In the genomic region with DNA sequence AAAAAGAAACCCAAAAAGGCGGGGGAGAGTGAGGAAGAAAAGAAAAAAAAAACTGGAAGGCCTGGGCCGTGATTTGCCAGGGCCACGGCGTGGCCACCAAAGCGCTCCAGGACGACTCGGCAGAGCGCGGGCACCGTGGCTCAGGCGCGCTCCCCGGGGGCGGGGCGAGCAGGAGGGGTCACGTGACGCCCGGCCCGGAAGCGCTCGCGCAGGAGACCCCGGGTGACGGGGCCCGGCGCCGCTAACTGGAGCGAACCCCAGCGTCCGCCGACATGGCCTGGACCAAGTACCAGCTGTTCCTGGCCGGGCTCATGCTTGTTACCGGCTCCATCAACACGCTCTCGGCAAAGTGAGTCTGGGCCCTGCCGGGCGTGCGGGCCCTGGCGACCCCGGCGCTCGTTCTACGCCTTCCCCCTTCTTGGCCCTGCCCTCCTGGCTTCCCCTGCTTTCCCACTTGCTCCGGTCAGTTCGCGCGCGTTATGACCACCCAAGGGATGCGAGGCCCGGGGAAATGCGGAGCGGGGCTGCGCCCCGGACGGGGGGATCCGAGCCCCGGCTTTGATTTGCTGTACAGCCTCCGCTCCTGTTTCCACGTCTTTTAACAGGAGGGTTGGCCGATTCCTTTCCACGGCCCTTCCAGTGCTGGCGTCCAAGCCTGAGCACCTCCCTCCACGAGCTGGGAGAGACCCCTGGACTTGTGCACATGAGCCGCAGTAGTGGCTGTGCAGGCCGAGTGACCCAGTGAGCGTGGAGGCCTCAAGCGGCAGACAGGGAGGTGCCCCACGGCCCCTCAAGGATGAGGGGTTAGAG, we compare ENCODE assay signal across 8 cellular contexts. TPM values are rescaled to one million over a fixed set of nuclear protein-coding genes. Genes with fewer than 3 reads are reported as not detected.
DNase-seq lines count a peak whose midpoint lies in the region; ATAC-seq and TF ChIP-seq lines count a peak whose summit lies in the region.

A gene with protein sequence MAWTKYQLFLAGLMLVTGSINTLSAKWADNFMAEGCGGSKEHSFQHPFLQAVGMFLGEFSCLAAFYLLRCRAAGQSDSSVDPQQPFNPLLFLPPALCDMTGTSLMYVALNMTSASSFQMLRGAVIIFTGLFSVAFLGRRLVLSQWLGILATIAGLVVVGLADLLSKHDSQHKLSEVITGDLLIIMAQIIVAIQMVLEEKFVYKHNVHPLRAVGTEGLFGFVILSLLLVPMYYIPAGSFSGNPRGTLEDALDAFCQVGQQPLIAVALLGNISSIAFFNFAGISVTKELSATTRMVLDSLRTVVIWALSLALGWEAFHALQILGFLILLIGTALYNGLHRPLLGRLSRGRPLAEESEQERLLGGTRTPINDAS (plus strand): TSS at position 207 of the 810 bp plus-strand sequence. CDS start 66 bp downstream, at position 273.

- WGBS in mammary epithelial cell (ENCODE audit: low coverage, missing lambda C conversion rate) = 1% methylated on average over 31 of the region's 68 CpGs

- H3K79me2 ChIP-seq in mammary epithelial cell (ENCODE audit: insufficient read depth, low read length) = peaks cover 52% of the 10 kb centered on the region

- no peaks in the 10 kb centered on the region for H4K20me1 ChIP-seq in mammary epithelial cell (ENCODE audit: insufficient read depth, low read length)

- dilution Hi-C loops in mammary epithelial cell (cut with HindIII; ENCODE audit: low sequenced_read_pairs) = no loop called here

- H3K27me3 ChIP-seq in mammary epithelial cell (ENCODE audit: insufficient read depth, low read length) = no peaks in the 10 kb centered on the region

- H3K27ac ChIP-seq in mammary epithelial cell (ENCODE audit: insufficient read depth, low read depth, low read length) (peak within 1 kb of the TSS; percentile 68), skin epidermis (peak within 1 kb of the TSS; percentile 74 to 98 (median 94))

- H3K4me3 ChIP-seq in WI38 (ENCODE audit: low read depth, low read length) (peak within 1 kb of the TSS; percentile 98), mammary epithelial cell (replicated peaks in 1 of 3; ENCODE audit: insufficient read depth in 1 of 3, low read depth in 2 of 3, low read length in 3 of 3) (peak within 1 kb of the TSS; percentile 69 to 79 (median 75)), skin epidermis (peak within 1 kb of the TSS; percentile 64 to 99 (median 90))

- TSS peak; percentile 47 for BruUV-seq in mammary epithelial cell (replicated peaks; lab: Mats Ljungman, UMichigan)

- peaks cover 23% of the 10 kb centered on the region for H3K4me1 ChIP-seq in mammary epithelial cell (ENCODE audit: insufficient read depth, low read length)

- ATAC-seq in HG02840 (IDR thresholded peaks at IDR 0.05; ENCODE audit: low FRiP score, unreplicated experiment) = peak; percentile 76

- intact Hi-C loops in mammary epithelial cell (cut with micrococcal nuclease) = loop anchor here (2.0 kb wide), 1 partner anchor 41 kb away; no protein-coding TSS in a partner anchor

- in situ Hi-C loops in mammary epithelial cell (cut with MboI; ENCODE audit: low sequenced_read_pairs in 2 of 2) = no loop called here

- no peaks in the 10 kb centered on the region for H3K9me3 ChIP-seq in mammary epithelial cell (replicated peaks; ENCODE audit: insufficient read depth, low read length)

- no peaks in the 10 kb centered on the region for H3K36me3 ChIP-seq in mammary epithelial cell (ENCODE audit: insufficient read depth, low read length)

- H3K9ac ChIP-seq in mammary epithelial cell (ENCODE audit: insufficient read depth, low read length) = peak within 1 kb of the TSS; percentile 79

- H3K4me2 ChIP-seq in mammary epithelial cell (ENCODE audit: insufficient read depth, low read depth, low read length) = peak within 1 kb of the TSS; percentile 92

- peak within 1 kb of the TSS; percentile 90 for H2AFZ ChIP-seq in mammary epithelial cell (ENCODE audit: low read depth, low read length)

- no peak for TF ChIP-seq CTCF in WI38 (IDR thresholded peaks at IDR 0.05; ENCODE audit: low read depth, low read length)
- no peak for TF ChIP-seq CTCF in mammary epithelial cell (conservative IDR thresholded peaks at IDR 0.05 in 1 of 2, IDR thresholded peaks at IDR 0.05 in 1 of 2; ENCODE audit: extremely low read depth in 1 of 2, insufficient read depth in 1 of 2, low read depth in 1 of 2, low read length in 2 of 2)

- CTCF ChIA-PET in mammary epithelial cell (lab: Charles Lee; ENCODE audit: low non-redundant PET) = no interaction called here

- DNase-seq in DMS 273 (lab: John Stamatoyannopoulos, UW; ENCODE audit: unreplicated experiment) (peak; percentile 94), DMS 273 treated with DMSO at 0.1 percent for 48 hours (lab: John Stamatoyannopoulos, UW) (no peak), NCI-H2029 treated with DMSO at 0.1 percent for 48 hours (lab: John Stamatoyannopoulos, UW) (peak; percentile 26), mammary epithelial cell (peak; percentile 70), iPS-NIHi11 (ENCODE audit: low spot score) (peak; percentile 96)

RNA-seq across cellular contexts. Expression of the gene that starts here (rescaled TPM):
- 100 to 1,000 TPM in 1 of 2 donors, 10 to 100 TPM in 1; 57.2 to 125 TPM for total RNA-seq in mammary epithelial cell
- polyA plus RNA-seq in mammary epithelial cell = 42.0 TPM
- 64.4 TPM for polyA minus RNA-seq in mammary epithelial cell
